Comparison of ENCODE assay signal across 23 cellular contexts in the genomic region with DNA sequence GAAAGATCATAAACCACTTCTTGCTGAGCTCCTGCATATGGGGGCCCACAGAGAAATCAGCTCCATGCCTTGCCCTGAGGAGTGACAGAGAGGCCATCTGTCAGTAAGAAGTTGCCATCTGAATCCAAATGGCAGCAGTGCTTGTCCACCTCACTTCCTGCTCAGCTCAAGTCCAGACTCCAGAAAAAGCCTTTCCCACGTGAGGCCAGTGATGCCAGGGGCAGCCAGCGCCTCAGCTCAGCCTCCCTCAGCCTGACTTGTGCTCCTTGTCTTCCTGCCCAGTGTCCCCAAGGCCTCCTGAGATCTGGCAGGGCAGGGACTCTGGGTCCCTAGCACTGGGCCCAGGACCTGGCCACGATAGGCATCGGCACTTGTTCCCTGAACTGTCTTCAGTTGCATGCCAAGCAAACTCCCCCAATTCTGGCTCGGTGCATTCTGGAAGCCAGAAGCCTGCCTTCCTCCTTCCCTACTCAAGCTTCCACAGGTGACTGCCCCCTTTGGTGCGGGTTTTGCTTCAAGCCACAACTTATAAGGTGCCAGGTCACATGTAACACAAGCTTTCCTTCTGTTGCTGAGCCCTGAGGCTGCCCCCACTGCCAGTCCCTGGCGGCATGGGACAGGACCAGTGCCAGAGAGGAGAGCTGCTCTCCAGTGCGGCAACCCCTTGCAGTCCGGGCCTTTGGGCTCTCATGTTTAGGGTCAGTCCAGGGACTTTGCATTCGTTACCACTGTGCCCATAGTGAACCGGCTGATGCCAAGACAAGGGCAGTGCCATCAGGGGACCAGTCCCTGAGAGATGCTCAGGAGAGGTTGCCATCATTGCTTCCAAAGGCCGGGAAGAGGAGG.
"Had no signal": no experiment of that assay in that cellular context is flagged by ENCODE, and none has a peak within 500 bp of the region (broad histone marks: within the 10 kb centered on the region; RNA-seq: fewer than 3 reads in every experiment).

No MANE protein-coding gene starts in this region.

- H3K9me3 Mint-ChIP-seq: activated CD4-positive, alpha-beta memory T cell treated with anti-CD3 and anti-CD28 coated beads for 36 hours; activated naive CD8-positive, alpha-beta T cell treated with anti-CD3 and anti-CD28 coated beads, Interleukin-2, amount 50 U/mL, for 24 hours; natural killer cell treated with Interleukin-12 subunit alpha and Interleukin-12 subunit beta and Interleukin-15 and Interleukin-18, amount 100 ng/mL, for 72 hours; stimulated activated memory B cell treated with anti-CD40 and anti-IgM and Interleukin-4, amounts not matched to agents 10 μg/mL and 1 μg/mL and 100 μg/mL, for 72 hours had no signal

- H3K4me1 ChIP-seq: left lung, testis, upper lobe of right lung had no signal

- H3K36me3 ChIP-seq: left lung, upper lobe of right lung had no signal

- H3K9me3 ChIP-seq: left lung, testis, upper lobe of right lung had no signal

- H3K27ac ChIP-seq: left lung, testis, upper lobe of right lung had no signal

- H3K27ac Mint-ChIP-seq: activated CD4-positive, alpha-beta memory T cell treated with anti-CD3 and anti-CD28 coated beads for 36 hours; activated naive CD8-positive, alpha-beta T cell treated with anti-CD3 and anti-CD28 coated beads, Interleukin-2, amount 50 U/mL, for 24 hours; natural killer cell treated with Interleukin-12 subunit alpha and Interleukin-12 subunit beta and Interleukin-15 and Interleukin-18, amount 100 ng/mL, for 72 hours; stimulated activated memory B cell treated with anti-CD40 and anti-IgM and Interleukin-4, amounts not matched to agents 10 μg/mL and 1 μg/mL and 100 μg/mL, for 72 hours had no signal

- H3K27me3 ChIP-seq: testis, upper lobe of right lung had no signal

- ATAC-seq: activated naive CD8-positive, alpha-beta T cell treated with anti-CD3 and anti-CD28 coated beads, Interleukin-2, amount 50 U/mL, for 24 hours; left lung; natural killer cell treated with Interleukin-12 subunit alpha and Interleukin-12 subunit beta and Interleukin-15 and Interleukin-18, amount 100 ng/mL, for 72 hours; sciatic nerve; SK-N-SH treated with all-trans-retinoic acid at 6 μM for 48 hours; stimulated activated memory B cell treated with anti-CD40 and anti-IgM and Interleukin-4, amounts not matched to agents 10 μg/mL and 1 μg/mL and 100 μg/mL, for 72 hours; upper lobe of right lung had no signal

- H3K4me3 ChIP-seq: coronary artery, left lung, lung, testis, upper lobe of right lung had no signal

- H3K36me3 Mint-ChIP-seq: activated CD4-positive, alpha-beta memory T cell treated with anti-CD3 and anti-CD28 coated beads for 36 hours; brain; natural killer cell treated with Interleukin-12 subunit alpha and Interleukin-12 subunit beta and Interleukin-15 and Interleukin-18, amount 100 ng/mL, for 72 hours; stimulated activated memory B cell treated with anti-CD40 and anti-IgM and Interleukin-4, amounts not matched to agents 10 μg/mL and 1 μg/mL and 100 μg/mL, for 72 hours had no signal

- H3K4me3 Mint-ChIP-seq: activated CD4-positive, alpha-beta memory T cell treated with anti-CD3 and anti-CD28 coated beads for 36 hours; activated naive CD8-positive, alpha-beta T cell treated with anti-CD3 and anti-CD28 coated beads, Interleukin-2, amount 50 U/mL, for 24 hours; natural killer cell treated with Interleukin-12 subunit alpha and Interleukin-12 subunit beta and Interleukin-15 and Interleukin-18, amount 100 ng/mL, for 72 hours; stimulated activated memory B cell treated with anti-CD40 and anti-IgM and Interleukin-4, amounts not matched to agents 10 μg/mL and 1 μg/mL and 100 μg/mL, for 72 hours had no signal

- DNase-seq: activated CD4-positive, alpha-beta memory T cell treated with anti-CD3 and anti-CD28 coated beads for 36 hours; activated CD4-positive, alpha-beta T cell treated with anti-CD3 and anti-CD28 coated beads for 48 hours; activated effector memory CD4-positive, alpha-beta T cell treated with anti-CD3 and anti-CD28 coated beads, Interleukin-2, amount 50 U/mL, for 16 hours; activated naive CD4-positive, alpha-beta T cell treated with anti-CD3 and anti-CD28 coated beads, Interleukin-2, amount 50 U/mL, for 16 hours; activated naive CD8-positive, alpha-beta T cell treated with anti-CD3 and anti-CD28 coated beads, Interleukin-2, amount 50 U/mL, for 24 hours; central memory CD4-positive, alpha-beta T cell; erythroblast; foreskin melanocyte; kidney glomerular epithelial cell; left lung; midbrain; nucleus accumbens; small intestine; stimulated activated CD4-positive, alpha-beta T cell treated with anti-CD3 and anti-CD28 coated beads, Interleukin-15, amount 100 ng/mL, for 24 hours; testis; upper lobe of right lung had no signal

- H3K4me1 Mint-ChIP-seq: activated naive CD8-positive, alpha-beta T cell treated with anti-CD3 and anti-CD28 coated beads, Interleukin-2, amount 50 U/mL, for 24 hours; stimulated activated memory B cell treated with anti-CD40 and anti-IgM and Interleukin-4, amounts not matched to agents 10 μg/mL and 1 μg/mL and 100 μg/mL, for 72 hours had no signal
